Comparison of ENCODE assay signal across 36 cellular contexts in genomic region chr5:139885857-139886208, GRCh38.
"Had no signal": no experiment of that assay in that cellular context is flagged by ENCODE, and none has a peak within 500 bp of the region (broad histone marks: within the 10 kb centered on the region; RNA-seq: fewer than 3 reads in every experiment).

No MANE protein-coding gene starts in this region.

- H3K36me3 Mint-ChIP-seq: activated CD4-positive, alpha-beta memory T cell treated with anti-CD3 and anti-CD28 coated beads for 36 hours; activated naive CD4-positive, alpha-beta T cell treated with anti-CD3 and anti-CD28 coated beads, Interleukin-2, amount 50 U/mL, for 72 hours; activated naive CD8-positive, alpha-beta T cell treated with anti-CD3 and anti-CD28 coated beads for 36 hours had no signal

- ATAC-seq: activated CD8-positive, alpha-beta T cell treated with anti-CD3 and anti-CD28 coated beads for 36 hours; activated naive CD4-positive, alpha-beta T cell treated with anti-CD3 and anti-CD28 coated beads, Interleukin-2, amount 50 U/mL, for 72 hours; activated T-cell treated with anti-CD3 and anti-CD28 coated beads, Interleukin-2, amount 50 U/mL, for 4 hours; activated T-cell treated with anti-CD3 and anti-CD28 coated beads, Interleukin-2, amount 50 U/mL, for 72 hours; activated T-helper 17 cell treated with anti-CD3 and anti-CD28 coated beads, Interleukin-2, amount 50 U/mL, for 72 hours; body of pancreas had no signal

- H3K4me1 Mint-ChIP-seq: activated CD4-positive, alpha-beta T cell treated with anti-CD3 and anti-CD28 coated beads, Interleukin-2, amount 10 ng/mL, durations not matched to agents 24 days and 14 days; activated naive CD8-positive, alpha-beta T cell treated with anti-CD3 and anti-CD28 coated beads for 36 hours; activated T-helper 17 cell treated with anti-CD3 and anti-CD28 coated beads, Interleukin-2, amount 50 U/mL, for 72 hours had no signal

- H3K4me1 ChIP-seq: adrenal gland, body of pancreas, colonic mucosa had no signal

- H3K27ac ChIP-seq: adrenal gland, body of pancreas, brain microvascular endothelial cell, cardiac muscle cell, colonic mucosa, VCaP had no signal

- FAIRE-seq: astrocyte, bronchial epithelial cell, TTC549 had no signal

- H3K9me3 ChIP-seq: adrenal gland, body of pancreas, colonic mucosa had no signal

- H3K36me3 ChIP-seq: adrenal gland, brain microvascular endothelial cell, cardiac muscle cell, colonic mucosa had no signal

- H3K27me3 ChIP-seq: adrenal gland, body of pancreas, cardiac muscle cell, colonic mucosa had no signal

- DNase-seq: activated B cell treated with CpG ODN at 0.5 μM for 24 hours; activated CD4-positive, alpha-beta memory T cell treated with anti-CD3 and anti-CD28 coated beads for 36 hours; activated CD4-positive, alpha-beta T cell treated with anti-CD3 and anti-CD28 coated beads for 4 hours; activated CD4-positive, alpha-beta T cell treated with anti-CD3 and anti-CD28 coated beads, Interleukin-2, amount 10 ng/mL, durations not matched to agents 24 days and 14 days; activated CD4-positive, alpha-beta T cell treated with anti-CD3 and anti-CD28 coated beads, Interleukin-2, amount 50 U/mL, for 1 hour; activated CD4-positive, alpha-beta T cell treated with anti-CD3 and anti-CD28 coated beads, Interleukin-2, amount 50 U/mL, for 4 hours; activated CD4-positive, CD25-positive, alpha-beta regulatory T cell treated with anti-CD3 and anti-CD28 coated beads, Interleukin-2, amount 50 U/mL, for 72 hours; activated CD8-positive, alpha-beta memory T cell treated with anti-CD3 and anti-CD28 coated beads, Interleukin-2, amount 50 U/mL, for 4 hours; activated CD8-positive, alpha-beta T cell treated with anti-CD3 and anti-CD28 coated beads for 36 hours; activated effector memory CD4-positive, alpha-beta T cell treated with anti-CD3 and anti-CD28 coated beads, Interleukin-2, amount 50 U/mL, for 16 hours; activated gamma-delta T cell treated with Interleukin-2 at 50 U/mL for 16 hours; activated naive CD4-positive, alpha-beta T cell; activated naive CD4-positive, alpha-beta T cell treated with anti-CD3 and anti-CD28 coated beads for 36 hours; activated naive CD4-positive, alpha-beta T cell treated with anti-CD3 and anti-CD28 coated beads, Interleukin-2, amount 50 U/mL, for 16 hours; activated naive CD8-positive, alpha-beta T cell treated with anti-CD3 and anti-CD28 coated beads for 36 hours; activated T-cell treated with anti-CD3 and anti-CD28 coated beads, Interleukin-2, amount 50 U/mL, for 4 hours; activated T-cell treated with anti-CD3 and anti-CD28 coated beads, Interleukin-2, amount 50 U/mL, for 72 hours; adrenal gland; amniotic stem cell; aorta; body of pancreas; brain microvascular endothelial cell; colonic mucosa; T-helper 1 cell; T-helper 2 cell; T-helper 9 cell had no signal

- H3K27ac Mint-ChIP-seq: activated B cell treated with CpG ODN at 0.5 μM for 24 hours; activated CD4-positive, alpha-beta memory T cell treated with anti-CD3 and anti-CD28 coated beads for 36 hours; activated CD4-positive, alpha-beta T cell treated with anti-CD3 and anti-CD28 coated beads, Interleukin-2, amount 10 ng/mL, durations not matched to agents 24 days and 14 days; activated CD8-positive, alpha-beta T cell treated with anti-CD3 and anti-CD28 coated beads for 36 hours; activated naive CD4-positive, alpha-beta T cell treated with anti-CD3 and anti-CD28 coated beads for 36 hours; activated naive CD4-positive, alpha-beta T cell treated with anti-CD3 and anti-CD28 coated beads, Interleukin-2, amount 50 U/mL, for 72 hours; activated naive CD8-positive, alpha-beta T cell treated with anti-CD3 and anti-CD28 coated beads for 36 hours; activated T-cell treated with anti-CD3 and anti-CD28 coated beads, Interleukin-2, amount 50 U/mL, for 72 hours; activated T-helper 1 cell treated with anti-CD3 and anti-CD28 coated beads, Interleukin-12 subunit alpha, Interleukin-12 subunit beta, Interleukin-2, Interleukin-4 antibody, amounts not matched to agents 30 ng/mL and 10 ng/mL and 1 ng/mL, durations not matched to agents 14 hours and 24 hours and 36 hours; activated T-helper 17 cell treated with anti-CD3 and anti-CD28 coated beads, Interleukin-2, amount 50 U/mL, for 72 hours; T-helper 1 cell treated with Interleukin-12 subunit alpha and Interleukin-12 subunit beta and Interleukin-4 antibody, amounts not matched to agents 30 μg/mL and 1 μg/mL, for 36 hours; T-helper 2 cell treated with Interferon-gamma antibody and Interleukin-4, amounts not matched to agents 5 μg/mL and 100 μg/mL, for 36 hours had no signal

- H3K4me3 Mint-ChIP-seq: activated B cell treated with CpG ODN at 0.5 μM for 24 hours; activated CD4-positive, alpha-beta memory T cell treated with anti-CD3 and anti-CD28 coated beads for 36 hours; activated CD4-positive, alpha-beta T cell treated with anti-CD3 and anti-CD28 coated beads, Interleukin-2, amount 10 ng/mL, durations not matched to agents 24 days and 14 days; activated CD8-positive, alpha-beta T cell treated with anti-CD3 and anti-CD28 coated beads for 36 hours; activated naive CD4-positive, alpha-beta T cell treated with anti-CD3 and anti-CD28 coated beads for 36 hours; activated naive CD8-positive, alpha-beta T cell treated with anti-CD3 and anti-CD28 coated beads for 36 hours; activated T-cell treated with anti-CD3 and anti-CD28 coated beads, Interleukin-2, amount 50 U/mL, for 4 hours; activated T-cell treated with anti-CD3 and anti-CD28 coated beads, Interleukin-2, amount 50 U/mL, for 72 hours; activated T-helper 1 cell treated with anti-CD3 and anti-CD28 coated beads, Interleukin-12 subunit alpha, Interleukin-12 subunit beta, Interleukin-2, Interleukin-4 antibody, amounts not matched to agents 30 ng/mL and 10 ng/mL and 1 ng/mL, durations not matched to agents 14 hours and 24 hours and 36 hours; activated T-helper 17 cell treated with anti-CD3 and anti-CD28 coated beads, Interleukin-2, amount 50 U/mL, for 72 hours; T-helper 1 cell treated with Interleukin-12 subunit alpha and Interleukin-12 subunit beta and Interleukin-4 antibody, amounts not matched to agents 30 μg/mL and 1 μg/mL, for 36 hours; T-helper 2 cell treated with Interferon-gamma antibody and Interleukin-4, amounts not matched to agents 5 μg/mL and 100 μg/mL, for 36 hours had no signal

- H3K9me3 Mint-ChIP-seq: activated CD4-positive, alpha-beta memory T cell treated with anti-CD3 and anti-CD28 coated beads for 36 hours; activated CD4-positive, alpha-beta T cell treated with anti-CD3 and anti-CD28 coated beads, Interleukin-2, amount 10 ng/mL, durations not matched to agents 24 days and 14 days; activated CD8-positive, alpha-beta T cell treated with anti-CD3 and anti-CD28 coated beads for 36 hours; activated naive CD4-positive, alpha-beta T cell treated with anti-CD3 and anti-CD28 coated beads for 36 hours; activated naive CD4-positive, alpha-beta T cell treated with anti-CD3 and anti-CD28 coated beads, Interleukin-2, amount 50 U/mL, for 72 hours; activated naive CD8-positive, alpha-beta T cell treated with anti-CD3 and anti-CD28 coated beads for 36 hours; activated T-cell treated with anti-CD3 and anti-CD28 coated beads, Interleukin-2, amount 50 U/mL, for 4 hours; activated T-cell treated with anti-CD3 and anti-CD28 coated beads, Interleukin-2, amount 50 U/mL, for 72 hours; activated T-helper 1 cell treated with anti-CD3 and anti-CD28 coated beads, Interleukin-12 subunit alpha, Interleukin-12 subunit beta, Interleukin-2, Interleukin-4 antibody, amounts not matched to agents 30 ng/mL and 10 ng/mL and 1 ng/mL, durations not matched to agents 14 hours and 24 hours and 36 hours; activated T-helper 17 cell treated with anti-CD3 and anti-CD28 coated beads, Interleukin-2, amount 50 U/mL, for 72 hours; T-helper 1 cell treated with Interleukin-12 subunit alpha and Interleukin-12 subunit beta and Interleukin-4 antibody, amounts not matched to agents 30 μg/mL and 1 μg/mL, for 36 hours; T-helper 2 cell treated with Interferon-gamma antibody and Interleukin-4, amounts not matched to agents 5 μg/mL and 100 μg/mL, for 36 hours had no signal

- H3K4me3 ChIP-seq: adrenal gland, body of pancreas, cardiac muscle cell, colonic mucosa had no signal
